In the genomic region with DNA sequence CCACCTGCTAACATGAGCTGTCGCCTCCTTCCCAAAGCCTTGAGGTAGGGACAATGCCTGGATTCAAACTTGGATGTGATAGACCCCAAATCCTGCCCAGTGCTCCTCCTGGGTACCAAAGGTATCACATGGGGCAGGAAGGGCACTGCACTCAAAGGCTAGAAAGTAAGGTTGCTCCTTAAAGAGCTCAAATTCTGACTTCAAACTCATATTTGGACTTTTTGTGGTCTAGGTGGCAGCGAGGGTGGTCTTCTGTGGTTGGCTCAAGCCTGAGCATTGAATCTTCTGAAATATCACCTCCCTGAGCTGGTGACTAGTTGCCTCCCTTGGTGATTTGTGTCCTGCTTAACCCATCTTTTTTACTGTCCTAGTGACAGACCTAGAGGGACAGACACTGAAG, we compare ENCODE assay signal across 30 cellular contexts. TPM values are rescaled to one million over a fixed set of nuclear protein-coding genes. Genes with fewer than 3 reads are reported as not detected.
"Had no signal": no experiment of that assay in that cellular context is flagged by ENCODE, and none has a peak within 500 bp of the region (broad histone marks: within the 10 kb centered on the region; RNA-seq: fewer than 3 reads in every experiment).

No MANE protein-coding gene starts in this region.

- H3K4me3 ChIP-seq: adrenal gland, breast epithelium, MG63, SJCRH30 had no signal

- H3K9me3 Mint-ChIP-seq: activated T-helper 1 cell treated with anti-CD3 and anti-CD28 coated beads, Interleukin-12 subunit alpha, Interleukin-12 subunit beta, Interleukin-2, Interleukin-4 antibody, amounts not matched to agents 30 ng/mL and 10 ng/mL and 1 ng/mL, durations not matched to agents 14 hours and 24 hours and 36 hours had no signal

- H3K27ac ChIP-seq: adrenal gland, breast epithelium, KMS-11, RWPE1, SJCRH30 had no signal

- H3K4me3 Mint-ChIP-seq: activated naive CD8-positive, alpha-beta T cell; activated T-helper 1 cell treated with anti-CD3 and anti-CD28 coated beads, Interleukin-12 subunit alpha, Interleukin-12 subunit beta, Interleukin-2, Interleukin-4 antibody, amounts not matched to agents 30 ng/mL and 10 ng/mL and 1 ng/mL, durations not matched to agents 14 hours and 24 hours and 36 hours had no signal

- DNase-seq: activated CD4-positive, alpha-beta T cell treated with anti-CD3 and anti-CD28 coated beads for 48 hours; activated CD4-positive, alpha-beta T cell treated with anti-CD3 and anti-CD28 coated beads, Interleukin-2, amount 50 U/mL, for 4 hours; activated CD8-positive, alpha-beta memory T cell treated with anti-CD3 and anti-CD28 coated beads for 24 hours; activated effector memory CD4-positive, alpha-beta T cell treated with Interleukin-2 at 50 U/mL for 16 hours; activated naive CD4-positive, alpha-beta T cell; activated T-cell treated with anti-CD3 and anti-CD28 coated beads, Interleukin-2, amount 50 U/mL, for 1 hour; aorta; caudate nucleus; MG63; NCI-H1105; NCI-H1436; NCI-H1694 treated with DMSO at 0.1 percent for 48 hours; NCI-H2029 treated with DMSO at 0.1 percent for 48 hours; NCI-H510A treated with DMSO at 0.1 percent for 48 hours; NCI-H69; NK-92 treated with Interleukin-12 subunit alpha and Interleukin-12 subunit beta, amount 100 ng/mL, for 24 hours; OCI-M1; Right ventricle myocardium superior; SJCRH30; SK-N-SH; T-helper 1 cell had no signal

- H3K4me1 ChIP-seq: SJCRH30 had no signal

- ATAC-seq: Panc1 had no signal

- H3K27me3 ChIP-seq: adrenal gland, breast epithelium, SJCRH30 had no signal

- H3K27ac Mint-ChIP-seq: activated naive CD8-positive, alpha-beta T cell; activated T-helper 1 cell treated with anti-CD3 and anti-CD28 coated beads, Interleukin-12 subunit alpha, Interleukin-12 subunit beta, Interleukin-2, Interleukin-4 antibody, amounts not matched to agents 30 ng/mL and 10 ng/mL and 1 ng/mL, durations not matched to agents 14 hours and 24 hours and 36 hours had no signal

- H3K36me3 Mint-ChIP-seq: activated naive CD8-positive, alpha-beta T cell had no signal

- H3K36me3 ChIP-seq: adrenal gland, breast epithelium, MG63, SJCRH30 had no signal

- H3K9me3 ChIP-seq: adrenal gland, breast epithelium, MG63, SJCRH30, SK-N-SH had no signal

- H3K9ac ChIP-seq: KMS-11, SK-N-SH had no signal

RNA-seq across cellular contexts. Expression of a gene that starts 34.6 kb away (rescaled TPM):
- total RNA-seq: activated T-helper 1 cell treated with anti-CD3 and anti-CD28 coated beads, Interleukin-12 subunit alpha, Interleukin-12 subunit beta, Interleukin-2, Interleukin-4 antibody, amounts not matched to agents 30 ng/mL and 10 ng/mL and 1 ng/mL, durations not matched to agents 14 hours and 24 hours and 36 hours; adrenal gland; aorta; breast epithelium; cerebellum; Right ventricle myocardium superior; SJCRH30; T-helper 2 cell treated with Interferon-gamma antibody and Interleukin-4, amounts not matched to agents 100 ng/mL and 5 ng/mL, for 36 hours had no signal
- polyA plus RNA-seq: adrenal gland, aorta, SK-N-SH had no signal
